ENCODE assay signal across 15 cellular contexts in genomic region chr6:169146536-169146935, GRCh38.
"Had no signal": no experiment of that assay in that cellular context is flagged by ENCODE, and none has a peak within 500 bp of the region (broad histone marks: within the 10 kb centered on the region; RNA-seq: fewer than 3 reads in every experiment).

No MANE protein-coding gene starts in this region.

- H3K9me3 ChIP-seq: psoas muscle, right lobe of liver had no signal

- H3K4me1 ChIP-seq: neural progenitor cell, right lobe of liver had no signal

- H3K9me3 Mint-ChIP-seq: T-helper 2 cell treated with Interferon-gamma antibody and Interleukin-4, amounts not matched to agents 5 μg/mL and 100 μg/mL, for 36 hours had no signal

- H3K27ac Mint-ChIP-seq: activated naive CD8-positive, alpha-beta T cell treated with anti-CD3 and anti-CD28 coated beads for 36 hours; neural progenitor cell; stimulated activated memory B cell treated with anti-CD40 and anti-IgM and Interleukin-4, amounts not matched to agents 10 μg/mL and 1 μg/mL and 100 μg/mL, for 72 hours; T-helper 2 cell treated with Interferon-gamma antibody and Interleukin-4, amounts not matched to agents 5 μg/mL and 100 μg/mL, for 36 hours had no signal

- DNase-seq: activated CD4-positive, alpha-beta T cell treated with anti-CD3 and anti-CD28 coated beads, Interleukin-2, amount 50 U/mL, for 48 hours; activated gamma-delta T cell treated with Interleukin-2 at 50 U/mL for 16 hours; activated naive CD8-positive, alpha-beta T cell treated with anti-CD3 and anti-CD28 coated beads for 36 hours; brain microvascular endothelial cell; kidney; right lobe of liver; stimulated activated CD4-positive, alpha-beta T cell treated with anti-CD3 and anti-CD28 coated beads, Interleukin-4, amount 100 ng/mL, for 24 hours had no signal

- H3K27me3 ChIP-seq: brain microvascular endothelial cell, neural progenitor cell, right lobe of liver had no signal

- H3K27ac ChIP-seq: brain microvascular endothelial cell, coronary artery, neural progenitor cell, psoas muscle, right lobe of liver, thoracic aorta had no signal

- H3K36me3 Mint-ChIP-seq: activated naive CD8-positive, alpha-beta T cell treated with anti-CD3 and anti-CD28 coated beads for 36 hours; neural progenitor cell; stimulated activated memory B cell treated with anti-CD40 and anti-IgM and Interleukin-4, amounts not matched to agents 10 μg/mL and 1 μg/mL and 100 μg/mL, for 72 hours had no signal

- H3K4me1 Mint-ChIP-seq: activated naive CD8-positive, alpha-beta T cell treated with anti-CD3 and anti-CD28 coated beads for 36 hours; central memory CD8-positive, alpha-beta T cell; neural progenitor cell; stimulated activated memory B cell treated with anti-CD40 and anti-IgM and Interleukin-4, amounts not matched to agents 10 μg/mL and 1 μg/mL and 100 μg/mL, for 72 hours had no signal

- H3K36me3 ChIP-seq: brain microvascular endothelial cell, neural progenitor cell, right lobe of liver, thoracic aorta had no signal

- H3K4me3 Mint-ChIP-seq: activated naive CD8-positive, alpha-beta T cell treated with anti-CD3 and anti-CD28 coated beads for 36 hours; central memory CD8-positive, alpha-beta T cell; neural progenitor cell; stimulated activated memory B cell treated with anti-CD40 and anti-IgM and Interleukin-4, amounts not matched to agents 10 μg/mL and 1 μg/mL and 100 μg/mL, for 72 hours; T-helper 2 cell treated with Interferon-gamma antibody and Interleukin-4, amounts not matched to agents 5 μg/mL and 100 μg/mL, for 36 hours had no signal

- H3K4me3 ChIP-seq: coronary artery, neural progenitor cell, psoas muscle, right lobe of liver, SK-N-MC, thoracic aorta had no signal
